11 cellular contexts compared by ENCODE assay signal in genomic region chr1:198121058-198121829, GRCh38. TPM values are rescaled to one million over a fixed set of nuclear protein-coding genes. Genes with fewer than 3 reads are reported as not detected.
DNase-seq lines count a peak whose midpoint lies in the region; ATAC-seq and TF ChIP-seq lines count a peak whose summit lies in the region.
"Had no signal": no experiment of that assay in that cellular context is flagged by ENCODE, and none has a peak within 500 bp of the region (broad histone marks: within the 10 kb centered on the region; RNA-seq: fewer than 3 reads in every experiment).

No MANE protein-coding gene starts in this region.

- peak; percentile 19 for ATAC-seq in stimulated activated naive CD8-positive, alpha-beta T cell treated with anti-CD3 and anti-CD28 coated beads, Interleukin-15, Interleukin-2, amounts not matched to agents 100 U/mL and 50 U/mL, for 24 hours
- no peak for ATAC-seq in stimulated activated naive CD8-positive, alpha-beta T cell treated with anti-CD3 and anti-CD28 coated beads, Interleukin-15, amount 100 ng/mL, for 72 hours
- peak; percentile 97 for ATAC-seq in foreskin keratinocyte

- TF ChIP-seq CTCF in foreskin keratinocyte (conservative IDR thresholded peaks at IDR 0.05): no peak
- TF ChIP-seq CTCF in mesothelial cell of epicardium (IDR thresholded peaks at IDR 0.05; ENCODE audit: unreplicated experiment): no peak

- H3K27me3 Mint-ChIP-seq in stimulated activated naive CD8-positive, alpha-beta T cell treated with anti-CD3 and anti-CD28 coated beads, Interleukin-15, amount 100 ng/mL, for 72 hours: no peaks in the 10 kb centered on the region
- no peaks in the 10 kb centered on the region for H3K27me3 Mint-ChIP-seq in mesothelial cell of epicardium (ENCODE audit: low read depth)

- no peaks in the 10 kb centered on the region for H3K9me3 Mint-ChIP-seq in stimulated activated naive CD8-positive, alpha-beta T cell treated with anti-CD3 and anti-CD28 coated beads, Interleukin-15, amount 100 ng/mL, for 72 hours
- no peaks in the 10 kb centered on the region for H3K9me3 Mint-ChIP-seq in mesothelial cell of epicardium

- H3K27ac Mint-ChIP-seq in stimulated activated naive CD8-positive, alpha-beta T cell treated with anti-CD3 and anti-CD28 coated beads, Interleukin-15, amount 100 ng/mL, for 72 hours: no peak overlapping the region
- H3K27ac Mint-ChIP-seq in mesothelial cell of epicardium: no peak overlapping the region
- H3K27ac Mint-ChIP-seq: CD4-positive, CD25-positive, alpha-beta regulatory T cell had no signal

- no peaks in the 10 kb centered on the region for H3K4me1 Mint-ChIP-seq in stimulated activated naive CD8-positive, alpha-beta T cell treated with anti-CD3 and anti-CD28 coated beads, Interleukin-15, amount 100 ng/mL, for 72 hours
- H3K4me1 Mint-ChIP-seq in mesothelial cell of epicardium: peaks cover 23% of the 10 kb centered on the region
- H3K4me1 Mint-ChIP-seq: CD4-positive, CD25-positive, alpha-beta regulatory T cell; IgD-negative memory B cell had no signal

- H3K4me1 ChIP-seq in foreskin keratinocyte: peaks cover 16% of the 10 kb centered on the region

- no peak overlapping the region for H3K4me3 Mint-ChIP-seq in stimulated activated naive CD8-positive, alpha-beta T cell treated with anti-CD3 and anti-CD28 coated beads, Interleukin-15, amount 100 ng/mL, for 72 hours
- H3K4me3 Mint-ChIP-seq in mesothelial cell of epicardium: no peak overlapping the region
- H3K4me3 Mint-ChIP-seq: CD4-positive, CD25-positive, alpha-beta regulatory T cell; IgD-negative memory B cell had no signal

- no peaks in the 10 kb centered on the region for H3K36me3 Mint-ChIP-seq in mesothelial cell of epicardium
- H3K36me3 Mint-ChIP-seq: CD4-positive, CD25-positive, alpha-beta regulatory T cell; IgD-negative memory B cell had no signal

- DNase-seq in stimulated activated naive CD8-positive, alpha-beta T cell treated with anti-CD3 and anti-CD28 coated beads, Interleukin-15, Interleukin-2, amounts not matched to agents 100 U/mL and 50 U/mL, for 24 hours: no peak
- DNase-seq in stimulated activated naive CD8-positive, alpha-beta T cell treated with anti-CD3 and anti-CD28 coated beads, Interleukin-15, amount 100 ng/mL, for 72 hours: no peak
- peak; percentile 26 for DNase-seq in T1000 (lab: John Stamatoyannopoulos, UW)
- DNase-seq in foreskin keratinocyte: peak; percentile 85 to 91
- no peak for DNase-seq in NCI-H2107 treated with DMSO at 0.1 percent for 48 hours (lab: John Stamatoyannopoulos, UW; ENCODE audit: unreplicated experiment)
- no peak for DNase-seq in NCI-H1694 treated with DMSO at 0.1 percent for 48 hours (lab: John Stamatoyannopoulos, UW)
- DNase-seq in activated gamma-delta T cell treated with Interleukin-2 at 50 U/mL for 16 hours: no peak
- DNase-seq in mesothelial cell of epicardium (ENCODE audit: low spot score in 2 of 2, unreplicated experiment in 2 of 2): no peak
- DNase-seq: activated CD4-positive, alpha-beta T cell treated with anti-CD3 and anti-CD28 coated beads for 4 hours; CD4-positive, CD25-positive, alpha-beta regulatory T cell had no signal

- H3K27me3 ChIP-seq in foreskin keratinocyte: no peaks in the 10 kb centered on the region

- peak overlapping the region; percentile 50 for H3K27ac ChIP-seq in foreskin keratinocyte

RNA-seq across cellular contexts. Expression of gene NEK7, which starts 35.6 kb away (rescaled TPM):
- total RNA-seq in foreskin keratinocyte (30.0 and 33.2 TPM in 2 replicates), mesothelial cell of epicardium (58.3 to 63.2 TPM (median 61.6 TPM) in 3 replicates)
- polyA plus RNA-seq in foreskin keratinocyte: 6.9 and 9.2 TPM in 2 replicates

Comparison
In these comparisons a context has a peak if more than half of its experiments do, and no peak if none do; other contexts are left out.
1. DNase-seq: peak in T1000 (single experiment) and foreskin keratinocyte (2 of 2); none in stimulated activated naive CD8-positive, alpha-beta T cell treated with anti-CD3 and anti-CD28 coated beads, Interleukin-15, Interleukin-2, amounts not matched to agents 100 U/mL and 50 U/mL, for 24 hours (single experiment), stimulated activated naive CD8-positive, alpha-beta T cell treated with anti-CD3 and anti-CD28 coated beads, Interleukin-15, amount 100 ng/mL, for 72 hours (0 of 2), NCI-H2107 treated with DMSO at 0.1 percent for 48 hours (single experiment), NCI-H1694 treated with DMSO at 0.1 percent for 48 hours (single experiment), activated gamma-delta T cell treated with Interleukin-2 at 50 U/mL for 16 hours (single experiment) and mesothelial cell of epicardium (0 of 2).